Comparison of ENCODE assay signal across 25 cellular contexts in genomic region chr12:6181166-6181565, GRCh38. TPM values are rescaled to one million over a fixed set of nuclear protein-coding genes. Genes with fewer than 3 reads are reported as not detected.
DNase-seq lines count a peak whose midpoint lies in the region; ATAC-seq and TF ChIP-seq lines count a peak whose summit lies in the region.
"Had no signal": no experiment of that assay in that cellular context is flagged by ENCODE, and none has a peak within 500 bp of the region (broad histone marks: within the 10 kb centered on the region; RNA-seq: fewer than 3 reads in every experiment).

No MANE protein-coding gene starts in this region.

- POLR2A ChIA-PET in PC-9 (lab: Charles Lee; ENCODE audit: unreplicated experiment) = no interaction called here

- no peak overlapping the region for H2AFZ ChIP-seq in PC-9

- BruUV-seq in PC-9 (replicated peaks; lab: Mats Ljungman, UMichigan) = no TSS peak

- H3F3A ChIP-seq in PC-9 (ENCODE audit: insufficient read depth, low read depth) = no peaks in the 10 kb centered on the region; the same call in 1 of the 2 replicates

- no peaks in the 10 kb centered on the region for H4K20me1 ChIP-seq in PC-9 (ENCODE audit: insufficient read depth)

- H3K4me1 ChIP-seq in RWPE2 (ENCODE audit: insufficient read depth, poor library complexity, severe bottlenecking) = peaks cover 41% of the 10 kb centered on the region
- H3K4me1 ChIP-seq in esophagus muscularis mucosa = peaks cover 43 to 64% (median 60%) of the 10 kb centered on the region in 4 donors
- peaks cover 0 to 51% (median 40%) of the 10 kb centered on the region in 4 donors for H3K4me1 ChIP-seq in sigmoid colon
- H3K4me1 ChIP-seq in upper lobe of left lung = peaks cover 47 to 53% (median 49%) of the 10 kb centered on the region in 4 donors
- H3K4me1 ChIP-seq in PC-9 (replicated peaks; ENCODE audit: insufficient read depth) = peaks cover 31% of the 10 kb centered on the region

- H3K4me3 ChIP-seq in RWPE2 (ENCODE audit: severe bottlenecking) (no peak overlapping the region), esophagus muscularis mucosa (no peak overlapping the region), sigmoid colon (no peak overlapping the region), upper lobe of left lung (no peak overlapping the region), PC-9 (no peak overlapping the region)
- H3K4me3 ChIP-seq: cardiac muscle cell had no signal

- CTCF ChIA-PET in PC-9 (lab: Charles Lee) = interaction anchor here (0.6 kb wide), 1 partner anchor 706 kb away, joined by 6 read pairs; no protein-coding TSS in a partner anchor

- no peak overlapping the region for H3K4me2 ChIP-seq in PC-9
- H3K4me2 ChIP-seq: KMS-11 had no signal

- H3K36me3 ChIP-seq in RWPE2 (ENCODE audit: low read depth) (no peaks in the 10 kb centered on the region), esophagus muscularis mucosa (no peaks in the 10 kb centered on the region), sigmoid colon (no peaks in the 10 kb centered on the region), upper lobe of left lung (no peaks in the 10 kb centered on the region), PC-9 (ENCODE audit: low read depth) (no peaks in the 10 kb centered on the region)
- H3K36me3 ChIP-seq: cardiac muscle cell had no signal

- TF ChIP-seq EP300 in esophagus muscularis mucosa (IDR thresholded peaks at IDR 0.05) (no peak), sigmoid colon (IDR thresholded peaks at IDR 0.05) (no peak), upper lobe of left lung (IDR thresholded peaks at IDR 0.05) (no peak)

- H3K79me2 ChIP-seq in PC-9 (ENCODE audit: low read depth) = no peaks in the 10 kb centered on the region

- no peak for DNase-seq in RWPE2 (ENCODE audit: low spot score)
- no peak for DNase-seq in esophagus muscularis mucosa (ENCODE audit: extremely low spot score)
- DNase-seq in sigmoid colon = no peak
- no peak for DNase-seq in upper lobe of left lung
- no peak for DNase-seq in central memory CD4-positive, alpha-beta T cell
- DNase-seq in PC-9 = no peak
- DNase-seq in NCI-H2171 (lab: John Stamatoyannopoulos, UW) = no peak
- DNase-seq: activated CD4-positive, alpha-beta memory T cell treated with anti-CD3 and anti-CD28 coated beads for 36 hours; activated CD4-positive, CD25-positive, alpha-beta regulatory T cell treated with anti-CD3 and anti-CD28 coated beads, Interleukin-2, amount 50 U/mL, for 72 hours; activated CD8-positive, alpha-beta memory T cell treated with anti-CD3 and anti-CD28 coated beads, Interleukin-2, amount 50 U/mL, for 4 hours; C1 segment of cervical spinal cord; DND-41; midbrain; NCI-H2081 treated with DMSO at 0.1 percent for 48 hours; NCI-H774; RPMI8226; stimulated activated CD4-positive, alpha-beta T cell treated with anti-CD3 and anti-CD28 coated beads, Interleukin-15, amount 100 ng/mL, for 24 hours; stimulated activated naive B cell treated with anti-CD40 and anti-IgM and Interleukin-4, amounts not matched to agents 10 μg/mL and 1 μg/mL and 100 μg/mL, for 72 hours had no signal

- TF ChIP-seq POLR2A in esophagus muscularis mucosa (IDR thresholded peaks at IDR 0.05; ENCODE audit: low read depth) = no peak
- no peak for TF ChIP-seq POLR2A in sigmoid colon (IDR thresholded peaks at IDR 0.05)
- no peak for TF ChIP-seq POLR2A in upper lobe of left lung (IDR thresholded peaks at IDR 0.05)

- ATAC-seq in RWPE2 (ENCODE audit: low read depth) (no peak), upper lobe of left lung (ENCODE audit: low FRiP score in 2 of 2) (no peak)
- ATAC-seq: activated naive CD4-positive, alpha-beta T cell treated with anti-CD3 and anti-CD28 coated beads, Interleukin-2, amount 50 U/mL, for 72 hours; activated T-helper 17 cell treated with anti-CD3 and anti-CD28 coated beads, Interleukin-2, amount 50 U/mL, for 72 hours had no signal

- H3K27ac ChIP-seq in RWPE2 (ENCODE audit: poor library complexity, severe bottlenecking) (peak overlapping the region; percentile 78), esophagus muscularis mucosa (replicated peaks in 1 of 4) (peak overlapping the region; percentile 70 to 83 (median 73)), sigmoid colon (peak overlapping the region; percentile 76 to 88 (median 80)), upper lobe of left lung (peak overlapping the region; percentile 60 to 85 (median 82)), PC-9 (no peak overlapping the region)
- H3K27ac ChIP-seq: cardiac muscle cell, KMS-11 had no signal

- TF ChIP-seq CTCF in RWPE2 (IDR thresholded peaks at IDR 0.05; ENCODE audit: poor library complexity, severe bottlenecking) (no peak), esophagus muscularis mucosa (IDR thresholded peaks at IDR 0.05) (no peak), sigmoid colon (IDR thresholded peaks at IDR 0.05) (no peak), upper lobe of left lung (IDR thresholded peaks at IDR 0.05) (no peak), PC-9 (conservative IDR thresholded peaks at IDR 0.05) (no peak)

- H3K27me3 ChIP-seq in RWPE2 (ENCODE audit: insufficient read depth, poor library complexity, severe bottlenecking) (no peaks in the 10 kb centered on the region), esophagus muscularis mucosa (no peaks in the 10 kb centered on the region), sigmoid colon (no peaks in the 10 kb centered on the region), upper lobe of left lung (no peaks in the 10 kb centered on the region), PC-9 (ENCODE audit: insufficient read depth, low read depth) (no peaks in the 10 kb centered on the region)
- H3K27me3 ChIP-seq: cardiac muscle cell had no signal

- WGBS in esophagus muscularis mucosa = 79% methylated on average over 1 of the region's 1 CpG
- WGBS in sigmoid colon, 2 donors = 51 to 64% methylated on average over 1 of the region's 1 CpG
- 90 to 100% methylated on average over 1 of the region's 1 CpG for WGBS in upper lobe of left lung, 2 donors

- intact Hi-C loops in esophagus muscularis mucosa (cut with DNase I) = no loop called here
- intact Hi-C loops in sigmoid colon (cut with DNase I) = loop anchor here (5.0 kb wide), 3 partner anchors 99 to 194 kb away; no protein-coding TSS in a partner anchor
- intact Hi-C loops in PC-9 (cut with micrococcal nuclease; ENCODE audit: unreplicated experiment) = no loop called here

- no peaks in the 10 kb centered on the region for H3K9me2 ChIP-seq in PC-9 (ENCODE audit: insufficient read depth)

- H3K9me3 ChIP-seq in RWPE2 (ENCODE audit: severe bottlenecking) (no peaks in the 10 kb centered on the region), esophagus muscularis mucosa (no peaks in the 10 kb centered on the region), sigmoid colon (no peaks in the 10 kb centered on the region), upper lobe of left lung (no peaks in the 10 kb centered on the region), PC-9 (ENCODE audit: insufficient read depth, low read depth) (no peaks in the 10 kb centered on the region; the same call in 1 of the 2 replicates)

RNA-seq across cellular contexts. Expression of gene CD9, which starts 19.0 kb away (rescaled TPM):
- total RNA-seq in esophagus muscularis mucosa (100 to 1,000 TPM; 349 to 416 (median 399) TPM), sigmoid colon (100 to 1,000 TPM; 240 to 453 (median 303) TPM), upper lobe of left lung (100 to 1,000 TPM in 5 of 6 donors, 10 to 100 TPM in 1; 96.4 to 716 (median 484) TPM), PC-9 (2021) (319 and 374 TPM in 2 replicates)
- polyA plus RNA-seq in sigmoid colon = 100 to 1,000 TPM; 180 to 548 (median 335) TPM

RNA-seq across cellular contexts. Expression of gene VWF, which starts 56.7 kb away (rescaled TPM):
- 100 to 1,000 TPM; 163 to 367 (median 253) TPM for total RNA-seq in esophagus muscularis mucosa
- 10 to 100 TPM; 36.7 to 98.0 (median 55.5) TPM for total RNA-seq in sigmoid colon
- 10 to 100 TPM in 1 of 3 donors, 1 to 10 TPM in 1, under 1 TPM in 1; 0.60 to 42.2 (median 1.2) TPM for polyA plus RNA-seq in sigmoid colon
- total RNA-seq in upper lobe of left lung = 100 to 1,000 TPM; 292 to 543 (median 360) TPM
- 0.48 and 0.88 TPM in 2 replicates for total RNA-seq in PC-9 (2021)
- total RNA-seq: activated CD4-positive, alpha-beta memory T cell treated with anti-CD3 and anti-CD28 coated beads for 36 hours; HT1080; natural killer cell treated with Interleukin-12 subunit alpha and Interleukin-12 subunit beta and Interleukin-15 and Interleukin-18, amount 100 ng/mL, for 72 hours; T-helper 1 cell treated with Interleukin-12 subunit alpha and Interleukin-12 subunit beta and Interleukin-4 antibody, amounts not matched to agents 30 ng/mL and 1 ng/mL, for 36 hours had no signal
- polyA plus RNA-seq: cardiac muscle cell had no signal

Comparison
In these comparisons a context has a peak if more than half of its experiments do, and no peak if none do; other contexts are left out.
1. RNA of gene VWF, which starts 56.7 kb away (total RNA-seq): 292 to 543 TPM in upper lobe of left lung, 163 to 367 TPM in esophagus muscularis mucosa and 36.7 to 98.0 TPM in sigmoid colon; 0.48 to 0.88 TPM in PC-9; every median in the first group is over 10 times any median in the second.